Comparison of ENCODE assay signal across 17 cellular contexts in the genomic region with DNA sequence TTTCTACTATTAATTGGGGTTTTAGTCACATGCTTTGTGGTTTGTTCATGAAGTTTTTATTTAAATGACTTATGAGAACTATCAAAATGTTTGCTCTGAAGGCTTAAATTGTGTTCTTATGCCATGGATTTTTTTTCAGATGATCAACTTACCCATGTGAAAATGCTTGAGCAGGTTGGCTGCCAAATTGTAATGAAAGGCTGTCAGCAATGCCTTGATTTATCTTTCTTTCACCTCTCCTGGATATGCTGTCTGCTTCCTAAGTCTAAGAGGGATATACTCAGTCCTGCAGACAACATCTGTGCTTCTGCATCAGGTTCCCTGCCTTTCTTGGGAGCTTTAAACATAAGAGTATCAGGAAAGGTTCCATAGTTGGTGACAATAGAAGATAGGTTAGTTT.
"Had no signal": no experiment of that assay in that cellular context is flagged by ENCODE, and none has a peak within 500 bp of the region (broad histone marks: within the 10 kb centered on the region; RNA-seq: fewer than 3 reads in every experiment).

No MANE protein-coding gene starts in this region.

- H3K4me3 ChIP-seq: pancreas, thoracic aorta had no signal

- H3K4me1 ChIP-seq: pancreas had no signal

- H3K36me3 ChIP-seq: pancreas, thoracic aorta had no signal

- H3K4me1 Mint-ChIP-seq: activated CD4-positive, alpha-beta T cell treated with anti-CD3 and anti-CD28 coated beads, Interleukin-2, amount 10 ng/mL, durations not matched to agents 24 days and 14 days; activated naive CD4-positive, alpha-beta T cell treated with anti-CD3 and anti-CD28 coated beads, Interleukin-2, amount 50 U/mL, for 24 hours; activated T-helper 17 cell treated with anti-CD3 and anti-CD28 coated beads, Interleukin-2, amount 50 U/mL, for 72 hours; central memory CD8-positive, alpha-beta T cell; stimulated activated naive CD8-positive, alpha-beta T cell treated with anti-CD3 and anti-CD28 coated beads, Interleukin-15, amount 100 ng/mL, for 72 hours had no signal

- H3K27ac Mint-ChIP-seq: activated CD4-positive, alpha-beta T cell treated with anti-CD3 and anti-CD28 coated beads, Interleukin-2, amount 10 ng/mL, durations not matched to agents 24 days and 14 days; activated naive CD4-positive, alpha-beta T cell treated with anti-CD3 and anti-CD28 coated beads, Interleukin-2, amount 50 U/mL, for 24 hours; activated T-helper 17 cell treated with anti-CD3 and anti-CD28 coated beads, Interleukin-2, amount 50 U/mL, for 72 hours; brain; stimulated activated naive CD8-positive, alpha-beta T cell treated with anti-CD3 and anti-CD28 coated beads, Interleukin-15, amount 100 ng/mL, for 72 hours; WTC11 had no signal

- DNase-seq: activated CD4-positive, alpha-beta T cell treated with anti-CD3 and anti-CD28 coated beads, Interleukin-2, amount 10 ng/mL, durations not matched to agents 24 days and 14 days; activated CD8-positive, alpha-beta memory T cell treated with anti-CD3 and anti-CD28 coated beads for 24 hours; cortex of kidney; effector memory CD4-positive, alpha-beta T cell; hippocampal formation; pancreas; retina; stimulated activated CD4-positive, alpha-beta T cell treated with anti-CD3 and anti-CD28 coated beads, Interleukin-15, amount 100 ng/mL, for 24 hours; stimulated activated CD4-positive, alpha-beta T cell treated with anti-CD3 and anti-CD28 coated beads, Interleukin-4, amount 100 ng/mL, for 4 hours; stimulated activated naive CD8-positive, alpha-beta T cell treated with anti-CD3 and anti-CD28 coated beads, Interleukin-15, amount 100 ng/mL, for 72 hours had no signal

- H3K27ac ChIP-seq: pancreas, thoracic aorta had no signal

- H3K27me3 Mint-ChIP-seq: brain; stimulated activated naive CD8-positive, alpha-beta T cell treated with anti-CD3 and anti-CD28 coated beads, Interleukin-15, amount 100 ng/mL, for 72 hours had no signal

- ATAC-seq: activated T-helper 17 cell treated with anti-CD3 and anti-CD28 coated beads, Interleukin-2, amount 50 U/mL, for 72 hours; pancreas; stimulated activated naive CD8-positive, alpha-beta T cell treated with anti-CD3 and anti-CD28 coated beads, Interleukin-15, amount 100 ng/mL, for 72 hours; WTC11 had no signal

- H3K27me3 ChIP-seq: pancreas had no signal

- H3K4me3 Mint-ChIP-seq: activated CD4-positive, alpha-beta T cell treated with anti-CD3 and anti-CD28 coated beads, Interleukin-2, amount 10 ng/mL, durations not matched to agents 24 days and 14 days; activated naive CD4-positive, alpha-beta T cell treated with anti-CD3 and anti-CD28 coated beads, Interleukin-2, amount 50 U/mL, for 24 hours; activated T-helper 17 cell treated with anti-CD3 and anti-CD28 coated beads, Interleukin-2, amount 50 U/mL, for 72 hours; brain; central memory CD8-positive, alpha-beta T cell; neural crest cell; stimulated activated naive CD8-positive, alpha-beta T cell treated with anti-CD3 and anti-CD28 coated beads, Interleukin-15, amount 100 ng/mL, for 72 hours; WTC11 had no signal

- H3K9me3 Mint-ChIP-seq: activated CD4-positive, alpha-beta T cell treated with anti-CD3 and anti-CD28 coated beads, Interleukin-2, amount 10 ng/mL, durations not matched to agents 24 days and 14 days; activated naive CD4-positive, alpha-beta T cell treated with anti-CD3 and anti-CD28 coated beads, Interleukin-2, amount 50 U/mL, for 24 hours; activated T-helper 17 cell treated with anti-CD3 and anti-CD28 coated beads, Interleukin-2, amount 50 U/mL, for 72 hours; central memory CD8-positive, alpha-beta T cell had no signal

- H3K9me3 ChIP-seq: pancreas, thoracic aorta had no signal

- H3K36me3 Mint-ChIP-seq: activated naive CD4-positive, alpha-beta T cell treated with anti-CD3 and anti-CD28 coated beads, Interleukin-2, amount 50 U/mL, for 24 hours had no signal
